In genomic region chr12:12757121-12757520, GRCh38 we compare ENCODE assay signal across 1 cellular context.
TF ChIP-seq lines count a peak whose summit lies in the region.

No MANE protein-coding gene starts in this region.

TF ChIP-seq in IMR-90, 13 proteins besides CTCF, POLR2A, EP300 and RAD21 (continued from another document):
- no peak for TF ChIP-seq NFE2L2 (IDR thresholded peaks at IDR 0.05; ENCODE audit: low read depth, low read length)
- no peak for TF ChIP-seq MXI1 (IDR thresholded peaks at IDR 0.05; ENCODE audit: borderline replicate concordance, low read depth, low read length)
- no peak for TF ChIP-seq ELK1 (IDR thresholded peaks at IDR 0.05; ENCODE audit: borderline replicate concordance, low read depth, low read length)
- no peak for TF ChIP-seq FOS (IDR thresholded peaks at IDR 0.05; ENCODE audit: low read depth, low read length)
